In the genomic region with DNA sequence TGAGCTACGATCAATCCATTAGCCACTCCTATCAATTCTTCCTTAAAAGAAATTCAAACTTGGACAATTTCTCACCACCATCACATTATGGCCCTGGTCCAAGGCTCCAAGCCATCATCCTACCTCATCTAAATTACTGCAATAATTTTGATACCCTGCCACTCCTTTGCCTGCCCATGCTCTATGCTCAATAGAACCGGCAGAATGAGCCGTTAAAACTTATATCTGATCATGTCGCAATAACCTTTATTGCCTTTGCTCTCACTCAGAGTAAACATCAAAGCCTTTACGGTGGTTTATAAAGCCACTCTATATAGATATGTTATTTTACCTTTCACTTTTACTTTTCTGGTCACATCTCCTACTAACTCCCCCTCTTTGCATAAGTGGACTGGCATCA, we compare ENCODE assay signal across 16 cellular contexts.
A peak's percentile ranks its signal among the peaks of the same experiment; 100 is the strongest.
DNase-seq lines count a peak whose midpoint lies in the region; ATAC-seq, FAIRE-seq and TF ChIP-seq lines count a peak whose summit lies in the region.
"Had no signal": no experiment of that assay in that cellular context is flagged by ENCODE, and none has a peak within 500 bp of the region (broad histone marks: within the 10 kb centered on the region; RNA-seq: fewer than 3 reads in every experiment).

No MANE protein-coding gene starts in this region.

- intact Hi-C loops in adrenal gland (cut with DNase I): no loop called here

- H3K4me3 ChIP-seq in LNCaP clone FGC (ENCODE audit: low read depth, low read length) (no peak overlapping the region), RWPE2 (ENCODE audit: severe bottlenecking) (no peak overlapping the region), epithelial cell of esophagus (ENCODE audit: low read length) (no peak overlapping the region), small intestine (ENCODE audit: low read depth in 1 of 2, low read length in 2 of 2) (no peak overlapping the region), adrenal gland (no peak overlapping the region)
- H3K4me3 ChIP-seq: BLaER1 treated with 17β-estradiol and CSF1 and Interleukin-3, amounts not matched to agents 10 nM and 100 nM had no signal

- H3K9me3 ChIP-seq in RWPE2 (ENCODE audit: severe bottlenecking) (no peaks in the 10 kb centered on the region), small intestine (ENCODE audit: control insufficient read depth, low read depth) (no peaks in the 10 kb centered on the region), adrenal gland (replicated peaks in 1 of 3) (no peaks in the 10 kb centered on the region)

- FAIRE-seq in small intestine (lab: Jason Lieb, UNC): no peak
- FAIRE-seq in RCC 7860 (lab: Jason Lieb, UNC): no peak
- FAIRE-seq: GM19239, HepG2 had no signal

- WGBS in small intestine, 3 donors: 8 to 58% (median 31%) methylated on average over 5 of the region's 5 CpGs
- 70 to 76% (median 72%) methylated on average over 5 of the region's 5 CpGs for WGBS in adrenal gland, 4 donors

- TF ChIP-seq CTCF in LNCaP clone FGC (IDR thresholded peaks at IDR 0.05; ENCODE audit: control insufficient read depth, extremely low read depth, insufficient read depth) (no peak), RWPE2 (IDR thresholded peaks at IDR 0.05; ENCODE audit: poor library complexity, severe bottlenecking) (no peak), epithelial cell of esophagus (IDR thresholded peaks at IDR 0.05; ENCODE audit: insufficient read depth, low read depth, low read length, missing control alignments) (no peak), adrenal gland (IDR thresholded peaks at IDR 0.05) (no peak)

- no peaks in the 10 kb centered on the region for H3K36me3 ChIP-seq in RWPE2 (ENCODE audit: low read depth)
- H3K36me3 ChIP-seq in small intestine (ENCODE audit: control insufficient read depth in 2 of 2, insufficient read depth in 2 of 2, low read length in 2 of 2): no peaks in the 10 kb centered on the region
- H3K36me3 ChIP-seq in adrenal gland (replicated peaks in 1 of 2): no peaks in the 10 kb centered on the region
- H3K36me3 ChIP-seq: BLaER1 treated with 17β-estradiol and CSF1 and Interleukin-3, amounts not matched to agents 10 nM and 100 nM had no signal

- H3K4me1 ChIP-seq in RWPE2 (ENCODE audit: insufficient read depth, poor library complexity, severe bottlenecking) (peaks cover 12% of the 10 kb centered on the region), small intestine (ENCODE audit: control insufficient read depth in 2 of 2, insufficient read depth in 1 of 2, low read depth in 1 of 2, low read length in 1 of 2) (no peaks in the 10 kb centered on the region), adrenal gland (replicated peaks in 1 of 2) (no peaks in the 10 kb centered on the region)
- H3K4me1 ChIP-seq: BLaER1 treated with 17β-estradiol and CSF1 and Interleukin-3, amounts not matched to agents 10 nM and 100 nM had no signal

- peak overlapping the region; percentile 27 for H3K27ac ChIP-seq in RWPE2 (ENCODE audit: poor library complexity, severe bottlenecking)
- no peak overlapping the region for H3K27ac ChIP-seq in small intestine (ENCODE audit: low read depth in 1 of 2, low read length in 1 of 2)
- H3K27ac ChIP-seq in adrenal gland: no peak overlapping the region
- H3K27ac ChIP-seq: BLaER1 treated with 17β-estradiol and CSF1 and Interleukin-3, amounts not matched to agents 10 nM and 100 nM had no signal

- H3K27me3 ChIP-seq in RWPE2 (ENCODE audit: insufficient read depth, poor library complexity, severe bottlenecking) (no peaks in the 10 kb centered on the region), small intestine (ENCODE audit: control insufficient read depth in 2 of 2, insufficient read depth in 2 of 2, low read length in 2 of 2) (no peaks in the 10 kb centered on the region), adrenal gland (no peaks in the 10 kb centered on the region)
- H3K27me3 ChIP-seq: BLaER1 treated with 17β-estradiol and CSF1 and Interleukin-3, amounts not matched to agents 10 nM and 100 nM had no signal

- peak; percentile 54; the same call in 2 of the 3 replicates for ATAC-seq in RWPE2 (ENCODE audit: low read depth)
- ATAC-seq: HepG2 had no signal

- DNase-seq in LNCaP clone FGC (ENCODE audit: low read depth) (peak; percentile 48), RWPE2 (ENCODE audit: low spot score) (no peak), epithelial cell of esophagus (ENCODE audit: low read depth) (peak; percentile 7), small intestine (peak; percentile 74), HUDEP-2 (lab: John Stamatoyannopoulos, UW; ENCODE audit: unreplicated experiment in 76 of 76) (no peak), adrenal gland (no peak), RCC 7860 (ENCODE audit: low spot score) (no peak)
- DNase-seq: ACHN; CD4-positive, CD25-positive, alpha-beta regulatory T cell; DMS53; GF-D8; GOT3; H9 had no signal

- no peak for TF ChIP-seq POLR2A in adrenal gland (IDR thresholded peaks at IDR 0.05)

Comparison
In these comparisons a context has a peak if more than half of its experiments do, and no peak if none do; other contexts are left out.
1. DNase-seq: peak in LNCaP clone FGC (single experiment), epithelial cell of esophagus (single experiment) and small intestine (single experiment); none in RWPE2 (single experiment), HUDEP-2 (0 of 76), adrenal gland (0 of 7) and RCC 7860 (single experiment).